15 cellular contexts compared by ENCODE assay signal in the genomic region with DNA sequence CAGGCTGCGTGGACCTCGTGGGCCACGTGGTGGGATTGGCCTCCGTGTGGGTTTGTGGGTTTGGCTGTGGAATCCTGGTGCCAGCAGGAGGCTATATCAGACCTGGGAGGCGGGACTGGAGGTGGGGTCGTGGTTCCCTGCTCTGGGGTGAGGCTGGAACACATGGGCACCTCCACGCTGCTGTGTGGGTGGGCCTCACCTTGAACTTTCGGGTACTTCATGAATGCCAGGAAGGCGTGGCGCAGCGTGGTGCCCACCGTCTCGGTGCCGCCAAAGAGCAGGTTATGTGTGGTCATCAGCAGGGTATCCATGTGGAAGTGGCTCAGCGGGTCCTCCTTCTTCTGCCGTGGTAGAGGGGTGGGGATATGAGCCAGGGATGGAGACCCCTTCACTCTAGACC. TPM values are rescaled to one million over a fixed set of nuclear protein-coding genes. Genes with fewer than 3 reads are reported as not detected.
"Had no signal": no experiment of that assay in that cellular context is flagged by ENCODE, and none has a peak within 500 bp of the region (broad histone marks: within the 10 kb centered on the region; RNA-seq: fewer than 3 reads in every experiment).

No MANE protein-coding gene starts in this region.

RNA-seq across cellular contexts. Expression of a gene that starts 25.3 kb away (rescaled TPM):
- total RNA-seq: activated B cell treated with CpG ODN at 0.5 μM for 24 hours; activated CD8-positive, alpha-beta memory T cell treated with anti-CD3 and anti-CD28 coated beads for 36 hours; activated T-helper 17 cell treated with anti-CD3 and anti-CD28 coated beads, Interleukin-2, amount 50 U/mL, for 72 hours; endothelial cell of umbilical vein; fibroblast of lung; fibroblast of villous mesenchyme; gastroesophageal sphincter; kidney epithelial cell; osteoblast; posterior vena cava; SK-MEL-5; upper lobe of right lung had no signal
- polyA plus RNA-seq: endothelial cell of umbilical vein, esophagus, fibroblast of lung had no signal

RNA-seq across cellular contexts. Expression of a gene that starts 49.6 kb away (rescaled TPM):
- total RNA-seq: activated CD8-positive, alpha-beta memory T cell treated with anti-CD3 and anti-CD28 coated beads for 36 hours; endothelial cell of umbilical vein; fibroblast of lung; fibroblast of villous mesenchyme; kidney epithelial cell; upper lobe of right lung had no signal

RNA-seq across cellular contexts. Expression of a gene that starts 57.1 kb away (rescaled TPM):
- total RNA-seq: activated B cell treated with CpG ODN at 0.5 μM for 24 hours; activated CD8-positive, alpha-beta memory T cell treated with anti-CD3 and anti-CD28 coated beads for 36 hours; activated T-cell treated with anti-CD3 and anti-CD28 coated beads, Interleukin-2, amount 50 U/mL, for 4 hours; activated T-helper 17 cell treated with anti-CD3 and anti-CD28 coated beads, Interleukin-2, amount 50 U/mL, for 72 hours; endothelial cell of umbilical vein; fibroblast of lung; fibroblast of villous mesenchyme; gastroesophageal sphincter; kidney epithelial cell; osteoblast; posterior vena cava; SK-MEL-5; T-cell had no signal
- polyA plus RNA-seq: endothelial cell of umbilical vein, fibroblast of lung had no signal
